21 cellular contexts compared by ENCODE assay signal in the genomic region with DNA sequence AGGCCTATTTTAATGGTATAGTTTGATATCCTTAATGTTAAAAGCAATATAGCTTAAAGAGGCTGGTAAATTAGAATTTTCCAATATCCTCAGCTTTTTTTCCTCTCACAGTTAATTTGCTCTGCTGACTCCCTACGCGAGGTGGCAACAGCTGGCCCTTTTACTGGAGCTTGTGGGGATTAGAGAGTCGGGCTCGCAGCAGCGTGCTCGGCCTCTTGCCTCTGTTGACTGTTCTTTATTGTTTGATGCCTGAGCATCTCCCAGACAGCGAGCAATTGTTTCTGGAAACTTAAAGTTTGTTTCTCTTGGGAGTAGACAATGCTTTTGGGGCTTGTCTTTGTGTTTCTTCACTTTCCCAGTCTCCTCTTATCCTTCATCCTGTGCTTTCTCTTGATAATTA.
A peak's percentile ranks its signal among the peaks of the same experiment; 100 is the strongest.
DNase-seq lines count a peak whose midpoint lies in the region; ATAC-seq, FAIRE-seq and TF ChIP-seq lines count a peak whose summit lies in the region.
"Had no signal": no experiment of that assay in that cellular context is flagged by ENCODE, and none has a peak within 500 bp of the region (broad histone marks: within the 10 kb centered on the region; RNA-seq: fewer than 3 reads in every experiment).

No MANE protein-coding gene starts in this region.

- no peak for ATAC-seq in SK-N-SH treated with all-trans-retinoic acid at 6 μM for 48 hours
- ATAC-seq in GM19397 (IDR thresholded peaks at IDR 0.05; ENCODE audit: unreplicated experiment), result no peak
- ATAC-seq: activated CD4-positive, CD25-positive, alpha-beta regulatory T cell treated with anti-CD3 and anti-CD28 coated beads, Interleukin-2, amount 50 U/mL, for 24 hours; natural killer cell had no signal

- H3K27me3 ChIP-seq in HAP-1 (ENCODE audit: low read depth), result no peaks in the 10 kb centered on the region
- H3K27me3 ChIP-seq: ascending aorta, SJSA1 had no signal

- H3K4me3 ChIP-seq in HAP-1, result no peak overlapping the region
- H3K4me3 ChIP-seq: ascending aorta, GM23248, SJSA1, thoracic aorta had no signal

- DNase-seq in HAP-1 (ENCODE audit: low spot score in 2 of 2), result peak; percentile 24 to 36
- DNase-seq in astrocyte of the hippocampus (ENCODE audit: low read depth, low spot score), result peak; percentile 5
- DNase-seq in putamen (ENCODE audit: low spot score), result peak; percentile 14
- no peak for DNase-seq in DMS153 (lab: John Stamatoyannopoulos, UW)
- DNase-seq in GM19239 (ENCODE audit: insufficient read length, low spot score), result no peak
- DNase-seq: activated naive CD4-positive, alpha-beta T cell treated with anti-CD3 and anti-CD28 coated beads, Interleukin-2, amount 10 ng/mL, durations not matched to agents 7 days and 5 days; activated T-cell treated with anti-CD3 and anti-CD28 coated beads, Interleukin-2, amount 50 U/mL, for 48 hours; GM23248; Kasumi-1; kidney glomerular epithelial cell; mesenchymal stem cell; natural killer cell; NCI-H1092 treated with DMSO at 0.1 percent for 48 hours; NCI-H2081 had no signal

- FAIRE-seq in islet of Langerhans (lab: Jason Lieb, UNC) (peak; percentile 27), GM19239 (lab: Jason Lieb, UNC) (no peak)

- H3K36me3 ChIP-seq in HAP-1 (replicated peaks), result peaks cover 13% of the 10 kb centered on the region

- no peaks in the 10 kb centered on the region for H3K4me1 ChIP-seq in HAP-1
- H3K4me1 ChIP-seq: ascending aorta, SJSA1 had no signal

- no peaks in the 10 kb centered on the region for H3K9me3 ChIP-seq in HAP-1
- H3K9me3 ChIP-seq: ascending aorta, SJSA1, thoracic aorta had no signal

- in situ Hi-C loops in HAP-1 (cut with MboI; ENCODE audit: low sequenced_read_pairs), result loop anchor here (25.0 kb wide), 1 partner anchor 638 kb away; no protein-coding TSS in a partner anchor

TF ChIP-seq in SK-N-SH treated with all-trans-retinoic acid at 6 μM for 48 hours, 23 proteins besides CTCF, POLR2A, EP300 and RAD21:
- TF ChIP-seq ZNF8 (CRISPR knock-in tag; IDR thresholded peaks at IDR 0.05) (no peak), ESRRG (CRISPR knock-in tag; IDR thresholded peaks at IDR 0.05) (no peak), GLIS3 (CRISPR knock-in tag; IDR thresholded peaks at IDR 0.05) (no peak), ZNF70 (CRISPR knock-in tag; IDR thresholded peaks at IDR 0.05) (no peak), TOX (CRISPR knock-in tag; IDR thresholded peaks at IDR 0.05; ENCODE audit: borderline replicate concordance) (no peak), BACH2 (CRISPR knock-in tag; IDR thresholded peaks at IDR 0.05; ENCODE audit: borderline replicate concordance) (no peak), RARB (CRISPR knock-in tag; IDR thresholded peaks at IDR 0.05) (no peak), ISL1 (CRISPR knock-in tag; IDR thresholded peaks at IDR 0.05) (no peak), OSR1 (CRISPR knock-in tag; IDR thresholded peaks at IDR 0.05) (no peak), ZNF565 (CRISPR knock-in tag; conservative IDR thresholded peaks at IDR 0.05; ENCODE audit: low read depth) (no peak), SNAI2 (CRISPR knock-in tag; IDR thresholded peaks at IDR 0.05) (no peak), ZC3H10 (CRISPR knock-in tag; IDR thresholded peaks at IDR 0.05) (no peak)
- TF ChIP-seq, protein P1, sequence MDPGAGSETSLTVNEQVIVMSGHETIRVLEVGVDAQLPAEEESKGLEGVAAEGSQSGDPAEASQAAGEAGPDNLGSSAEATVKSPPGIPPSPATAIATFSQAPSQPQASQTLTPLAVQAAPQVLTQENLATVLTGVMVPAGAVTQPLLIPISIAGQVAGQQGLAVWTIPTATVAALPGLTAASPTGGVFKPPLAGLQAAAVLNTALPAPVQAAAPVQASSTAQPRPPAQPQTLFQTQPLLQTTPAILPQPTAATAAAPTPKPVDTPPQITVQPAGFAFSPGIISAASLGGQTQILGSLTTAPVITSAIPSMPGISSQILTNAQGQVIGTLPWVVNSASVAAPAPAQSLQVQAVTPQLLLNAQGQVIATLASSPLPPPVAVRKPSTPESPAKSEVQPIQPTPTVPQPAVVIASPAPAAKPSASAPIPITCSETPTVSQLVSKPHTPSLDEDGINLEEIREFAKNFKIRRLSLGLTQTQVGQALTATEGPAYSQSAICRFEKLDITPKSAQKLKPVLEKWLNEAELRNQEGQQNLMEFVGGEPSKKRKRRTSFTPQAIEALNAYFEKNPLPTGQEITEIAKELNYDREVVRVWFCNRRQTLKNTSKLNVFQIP (CRISPR knock-in tag; IDR thresholded peaks at IDR 0.05; ENCODE audit: borderline replicate concordance, low read depth), result no peak
- TF ChIP-seq, protein P2, sequence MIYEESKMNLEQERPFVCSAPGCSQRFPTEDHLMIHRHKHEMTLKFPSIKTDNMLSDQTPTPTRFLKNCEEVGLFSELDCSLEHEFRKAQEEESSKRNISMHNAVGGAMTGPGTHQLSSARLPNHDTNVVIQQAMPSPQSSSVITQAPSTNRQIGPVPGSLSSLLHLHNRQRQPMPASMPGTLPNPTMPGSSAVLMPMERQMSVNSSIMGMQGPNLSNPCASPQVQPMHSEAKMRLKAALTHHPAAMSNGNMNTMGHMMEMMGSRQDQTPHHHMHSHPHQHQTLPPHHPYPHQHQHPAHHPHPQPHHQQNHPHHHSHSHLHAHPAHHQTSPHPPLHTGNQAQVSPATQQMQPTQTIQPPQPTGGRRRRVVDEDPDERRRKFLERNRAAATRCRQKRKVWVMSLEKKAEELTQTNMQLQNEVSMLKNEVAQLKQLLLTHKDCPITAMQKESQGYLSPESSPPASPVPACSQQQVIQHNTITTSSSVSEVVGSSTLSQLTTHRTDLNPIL (CRISPR knock-in tag; IDR thresholded peaks at IDR 0.05; ENCODE audit: low read depth), result no peak
TF ChIP-seq in SK-N-SH treated with all-trans-retinoic acid at 6 μM for 48 hours: peak in this region for 0.

Comparison
In these comparisons a context has a peak if more than half of its experiments do, and no peak if none do; other contexts are left out.
1. DNase-seq: peak in HAP-1 (2 of 2), astrocyte of the hippocampus (single experiment) and putamen (single experiment); none in DMS153 (single experiment) and GM19239 (single experiment).